In genomic region chr16:2959206-2959605, GRCh38 we compare ENCODE assay signal across 16 cellular contexts. TPM values are rescaled to one million over a fixed set of nuclear protein-coding genes. Genes with fewer than 3 reads are reported as not detected.
DNase-seq lines count a peak whose midpoint lies in the region; ATAC-seq and TF ChIP-seq lines count a peak whose summit lies in the region.
"Had no signal": no experiment of that assay in that cellular context is flagged by ENCODE, and none has a peak within 500 bp of the region (broad histone marks: within the 10 kb centered on the region; RNA-seq: fewer than 3 reads in every experiment).

No MANE protein-coding gene starts in this region.

- no peak for TF ChIP-seq CTCF in nephron progenitor cell (IDR thresholded peaks at IDR 0.05)
- no peak for TF ChIP-seq CTCF in coronary artery (IDR thresholded peaks at IDR 0.05)

- peaks cover 26% of the 10 kb centered on the region for H3K27me3 Mint-ChIP-seq in nephron progenitor cell (ENCODE audit: low read depth, poor library complexity)
- H3K27me3 Mint-ChIP-seq in activated T-helper 1 cell treated with anti-CD3 and anti-CD28 coated beads, Interleukin-12 subunit alpha, Interleukin-12 subunit beta, Interleukin-2, Interleukin-4 antibody, amounts not matched to agents 30 ng/mL and 10 ng/mL and 1 ng/mL, durations not matched to agents 14 hours and 24 hours and 36 hours (ENCODE audit: insufficient read depth): peaks cover 17% of the 10 kb centered on the region

- intact Hi-C loops in activated T-helper 1 cell treated with anti-CD3 and anti-CD28 coated beads, Interleukin-12 subunit alpha, Interleukin-12 subunit beta, Interleukin-2, Interleukin-4 antibody, amounts not matched to agents 30 ng/mL and 10 ng/mL and 1 ng/mL, durations not matched to agents 14 hours and 24 hours and 36 hours (cut with micrococcal nuclease): no loop called here

- peaks cover 20% of the 10 kb centered on the region for H3K4me1 Mint-ChIP-seq in nephron progenitor cell
- no peaks in the 10 kb centered on the region for H3K4me1 Mint-ChIP-seq in activated T-helper 1 cell treated with anti-CD3 and anti-CD28 coated beads, Interleukin-12 subunit alpha, Interleukin-12 subunit beta, Interleukin-2, Interleukin-4 antibody, amounts not matched to agents 30 ng/mL and 10 ng/mL and 1 ng/mL, durations not matched to agents 14 hours and 24 hours and 36 hours (ENCODE audit: low read depth)

- no peak overlapping the region for H3K4me3 Mint-ChIP-seq in nephron progenitor cell
- H3K4me3 Mint-ChIP-seq in activated T-helper 1 cell treated with anti-CD3 and anti-CD28 coated beads, Interleukin-12 subunit alpha, Interleukin-12 subunit beta, Interleukin-2, Interleukin-4 antibody, amounts not matched to agents 30 ng/mL and 10 ng/mL and 1 ng/mL, durations not matched to agents 14 hours and 24 hours and 36 hours: no peak overlapping the region
- H3K4me3 Mint-ChIP-seq: CD4-positive, CD25-positive, alpha-beta regulatory T cell; GM23338 had no signal

- ATAC-seq in HG03521 (IDR thresholded peaks at IDR 0.05; ENCODE audit: unreplicated experiment): no peak
- ATAC-seq: GM23338, Panc1, Right ventricle myocardium inferior had no signal

- H3K4me3 ChIP-seq in H7 (ENCODE audit: insufficient read depth, low read depth, low read length) (no peak overlapping the region), coronary artery (no peak overlapping the region)
- H3K4me3 ChIP-seq: GM23338 had no signal

- H3K9me3 Mint-ChIP-seq in nephron progenitor cell: no peaks in the 10 kb centered on the region
- no peaks in the 10 kb centered on the region for H3K9me3 Mint-ChIP-seq in activated T-helper 1 cell treated with anti-CD3 and anti-CD28 coated beads, Interleukin-12 subunit alpha, Interleukin-12 subunit beta, Interleukin-2, Interleukin-4 antibody, amounts not matched to agents 30 ng/mL and 10 ng/mL and 1 ng/mL, durations not matched to agents 14 hours and 24 hours and 36 hours
- H3K9me3 Mint-ChIP-seq: CD4-positive, CD25-positive, alpha-beta regulatory T cell; GM23338; IgD-negative memory B cell had no signal

- no peaks in the 10 kb centered on the region for H3K36me3 Mint-ChIP-seq in nephron progenitor cell (ENCODE audit: low read depth)
- H3K36me3 Mint-ChIP-seq in activated T-helper 1 cell treated with anti-CD3 and anti-CD28 coated beads, Interleukin-12 subunit alpha, Interleukin-12 subunit beta, Interleukin-2, Interleukin-4 antibody, amounts not matched to agents 30 ng/mL and 10 ng/mL and 1 ng/mL, durations not matched to agents 14 hours and 24 hours and 36 hours (ENCODE audit: low read depth): no peaks in the 10 kb centered on the region
- H3K36me3 Mint-ChIP-seq: CD4-positive, CD25-positive, alpha-beta regulatory T cell; IgD-negative memory B cell had no signal

- no peaks in the 10 kb centered on the region for H3K36me3 ChIP-seq in H7 (replicated peaks; ENCODE audit: control insufficient read depth, insufficient read depth, low read length)

- no peak overlapping the region for H3K27ac ChIP-seq in coronary artery

- H3K27me3 ChIP-seq in H7 (ENCODE audit: control insufficient read depth, insufficient read depth, low read length): no peaks in the 10 kb centered on the region

- peak overlapping the region; percentile 15 for H3K27ac Mint-ChIP-seq in nephron progenitor cell
- no peak overlapping the region for H3K27ac Mint-ChIP-seq in activated T-helper 1 cell treated with anti-CD3 and anti-CD28 coated beads, Interleukin-12 subunit alpha, Interleukin-12 subunit beta, Interleukin-2, Interleukin-4 antibody, amounts not matched to agents 30 ng/mL and 10 ng/mL and 1 ng/mL, durations not matched to agents 14 hours and 24 hours and 36 hours
- H3K27ac Mint-ChIP-seq: GM23338 had no signal

- peak; percentile 27 for DNase-seq in COLO668 (lab: John Stamatoyannopoulos, UW; ENCODE audit: unreplicated experiment)
- peak; percentile 43 for DNase-seq in H7
- DNase-seq in RPMI8226: peak; percentile 86
- no peak for DNase-seq in nephron progenitor cell
- no peak for DNase-seq in coronary artery (ENCODE audit: low spot score)
- DNase-seq in activated T-helper 1 cell treated with anti-CD3 and anti-CD28 coated beads, Interleukin-12 subunit alpha, Interleukin-12 subunit beta, Interleukin-2, Interleukin-4 antibody, amounts not matched to agents 30 ng/mL and 10 ng/mL and 1 ng/mL, durations not matched to agents 14 hours and 24 hours and 36 hours (ENCODE audit: low spot score): no peak
- DNase-seq: ACHN; AML-193; CD4-positive, CD25-positive, alpha-beta regulatory T cell; NCI-H187; NCI-H526 treated with DMSO at 0.1 percent for 48 hours had no signal

RNA-seq across cellular contexts. Expression of gene KREMEN2, which starts 4.9 kb away (rescaled TPM):
- 17.6 and 20.9 TPM in 2 replicates for total RNA-seq in H7 (2014; rRNA removed; shearing (Covaris generic))
- 0.10 and 0.18 TPM in 2 replicates for total RNA-seq in activated T-helper 1 cell treated with anti-CD3 and anti-CD28 coated beads, Interleukin-12 subunit alpha, Interleukin-12 subunit beta, Interleukin-2, Interleukin-4 antibody, amounts not matched to agents 30 ng/mL and 10 ng/mL and 1 ng/mL, durations not matched to agents 14 hours and 24 hours and 36 hours
- total RNA-seq: CD4-positive, CD25-positive, alpha-beta regulatory T cell; Right ventricle myocardium inferior had no signal

RNA-seq across cellular contexts. Expression of gene PAQR4, which starts 9.9 kb away (rescaled TPM):
- 62.6 and 65.6 TPM in 2 replicates for total RNA-seq in H7 (2014; rRNA removed; shearing (Covaris generic))
- 40.1 and 44.0 TPM in 2 replicates for total RNA-seq in activated T-helper 1 cell treated with anti-CD3 and anti-CD28 coated beads, Interleukin-12 subunit alpha, Interleukin-12 subunit beta, Interleukin-2, Interleukin-4 antibody, amounts not matched to agents 30 ng/mL and 10 ng/mL and 1 ng/mL, durations not matched to agents 14 hours and 24 hours and 36 hours

RNA-seq across cellular contexts. Expression of gene PKMYT1, which starts 21.0 kb away (rescaled TPM):
- 85.4 and 94.0 TPM in 2 replicates for total RNA-seq in H7 (2014; rRNA removed; shearing (Covaris generic))
- total RNA-seq in activated T-helper 1 cell treated with anti-CD3 and anti-CD28 coated beads, Interleukin-12 subunit alpha, Interleukin-12 subunit beta, Interleukin-2, Interleukin-4 antibody, amounts not matched to agents 30 ng/mL and 10 ng/mL and 1 ng/mL, durations not matched to agents 14 hours and 24 hours and 36 hours: 151 and 152 TPM in 2 replicates

RNA-seq across cellular contexts. Expression of gene FLYWCH1, which starts 47.5 kb away (rescaled TPM):
- 22.7 and 33.5 TPM in 2 replicates for total RNA-seq in H7 (2014; rRNA removed; shearing (Covaris generic))
- total RNA-seq in activated T-helper 1 cell treated with anti-CD3 and anti-CD28 coated beads, Interleukin-12 subunit alpha, Interleukin-12 subunit beta, Interleukin-2, Interleukin-4 antibody, amounts not matched to agents 30 ng/mL and 10 ng/mL and 1 ng/mL, durations not matched to agents 14 hours and 24 hours and 36 hours: 61.1 and 65.7 TPM in 2 replicates

RNA-seq across cellular contexts. Expression of gene CLDN9, which starts 53.5 kb away (rescaled TPM):
- total RNA-seq in H7 (2014; rRNA removed; shearing (Covaris generic)): 0.21 and 0.48 TPM in 2 replicates
- not detected in 2 replicates for total RNA-seq in activated T-helper 1 cell treated with anti-CD3 and anti-CD28 coated beads, Interleukin-12 subunit alpha, Interleukin-12 subunit beta, Interleukin-2, Interleukin-4 antibody, amounts not matched to agents 30 ng/mL and 10 ng/mL and 1 ng/mL, durations not matched to agents 14 hours and 24 hours and 36 hours
- total RNA-seq: CD4-positive, CD25-positive, alpha-beta regulatory T cell had no signal

Comparison
In these comparisons a context has a peak if more than half of its experiments do, and no peak if none do; other contexts are left out.
1. DNase-seq: peak in COLO668 (single experiment), H7 (single experiment) and RPMI8226 (single experiment); none in nephron progenitor cell (single experiment), coronary artery (single experiment) and activated T-helper 1 cell treated with anti-CD3 and anti-CD28 coated beads, Interleukin-12 subunit alpha, Interleukin-12 subunit beta, Interleukin-2, Interleukin-4 antibody, amounts not matched to agents 30 ng/mL and 10 ng/mL and 1 ng/mL, durations not matched to agents 14 hours and 24 hours and 36 hours (single experiment).
2. RNA of gene KREMEN2, which starts 4.9 kb away (total RNA-seq): 17.6 to 20.9 TPM in H7; 0.10 to 0.18 TPM in activated T-helper 1 cell treated with anti-CD3 and anti-CD28 coated beads, Interleukin-12 subunit alpha, Interleukin-12 subunit beta, Interleukin-2, Interleukin-4 antibody, amounts not matched to agents 30 ng/mL and 10 ng/mL and 1 ng/mL, durations not matched to agents 14 hours and 24 hours and 36 hours; every median in the first group is over 10 times any median in the second.